Comparison of ENCODE assay signal across 8 cellular contexts in the genomic region with DNA sequence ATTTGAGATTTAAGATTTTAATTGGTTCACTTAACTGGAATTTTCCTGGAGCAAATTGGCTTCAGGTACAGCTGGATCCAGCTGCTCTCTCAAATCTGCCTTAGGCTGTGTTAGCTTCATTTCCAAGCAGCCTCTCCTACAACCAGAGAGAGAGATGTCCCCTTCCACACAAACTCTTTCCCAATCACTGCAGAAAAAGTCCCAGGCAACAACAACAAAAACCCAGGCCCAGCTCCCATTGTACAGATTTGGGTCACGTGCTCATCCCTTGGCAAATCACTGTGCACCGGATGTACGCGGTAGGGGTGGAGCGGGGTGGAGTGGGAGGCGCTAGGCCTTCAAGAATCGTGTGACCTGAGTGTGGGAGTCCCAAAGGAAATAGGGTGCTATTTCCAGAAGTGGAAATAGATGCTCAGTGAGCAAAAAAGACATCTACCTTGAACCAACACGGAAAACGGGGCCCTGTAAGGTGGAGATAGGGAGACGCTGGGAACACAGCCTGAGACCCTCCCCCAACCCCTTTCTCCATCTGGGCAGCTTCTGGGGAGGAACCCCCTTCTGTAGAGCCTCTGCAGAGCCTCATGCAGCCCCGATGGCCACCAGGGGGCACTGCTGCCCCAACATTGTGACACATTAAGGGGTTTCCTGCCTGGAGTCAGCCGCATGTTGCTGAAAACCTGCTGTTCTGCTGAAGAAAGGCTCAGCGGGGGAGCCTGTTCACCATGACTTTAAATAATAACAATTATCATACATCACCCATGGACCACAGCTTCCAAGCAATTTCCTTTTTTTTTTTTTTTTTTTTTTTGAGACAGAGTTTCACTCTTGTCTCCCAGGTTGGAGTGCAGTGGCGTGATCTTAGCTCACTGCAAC. TPM values are rescaled to one million over a fixed set of nuclear protein-coding genes. Genes with fewer than 3 reads are reported as not detected.
DNase-seq lines count a peak whose midpoint lies in the region; ATAC-seq lines count a peak whose summit lies in the region.

No MANE protein-coding gene starts in this region.

- no peak overlapping the region for H4K91ac ChIP-seq in neuronal stem cell (ENCODE audit: low read depth, low read length, poor library complexity)

- no peak overlapping the region for H4K8ac ChIP-seq in neuronal stem cell (ENCODE audit: low read depth, low read length)

- no peak overlapping the region for H3K27ac ChIP-seq in neuronal stem cell (replicated peaks; ENCODE audit: low read length)

- H2BK12ac ChIP-seq in neuronal stem cell (ENCODE audit: low read length) = no peak overlapping the region

- H3K4me2 ChIP-seq in neuronal stem cell (ENCODE audit: insufficient read depth, low read length, poor library complexity, severe bottlenecking) = no peak overlapping the region

- H3K9me3 ChIP-seq in neuronal stem cell (replicated peaks in 1 of 2; ENCODE audit: control insufficient read depth in 2 of 2, insufficient read depth in 1 of 2, low read depth in 1 of 2, low read length in 2 of 2) = peaks cover 0 to 3% of the 10 kb centered on the region in 2 donors

- H3K4me3 ChIP-seq in neuronal stem cell (ENCODE audit: low read length in 2 of 2) = no peak overlapping the region

- H3K18ac ChIP-seq in neuronal stem cell (ENCODE audit: low read length) = no peak overlapping the region

- H3K9ac ChIP-seq in neuronal stem cell (ENCODE audit: low read depth, low read length, poor library complexity) = no peak overlapping the region

- no CpG with 5 or more reads among the region's 14 CpGs for WGBS in neuronal stem cell (ENCODE audit: extremely low coverage in 2 of 2, insufficient read length in 2 of 2, insufficient replicate concordance in 1 of 2), 2 donors

- H2BK5ac ChIP-seq in neuronal stem cell (ENCODE audit: low read length) = no peak overlapping the region

- H3K36me3 ChIP-seq in neuronal stem cell (replicated peaks in 1 of 2; ENCODE audit: control insufficient read depth in 2 of 2, insufficient read depth in 2 of 2, low read length in 2 of 2) = no peaks in the 10 kb centered on the region

- no peak overlapping the region for H2AK5ac ChIP-seq in neuronal stem cell (ENCODE audit: low read depth, low read length)

- no peak overlapping the region for H3K4ac ChIP-seq in neuronal stem cell (ENCODE audit: low read length)

- no peak overlapping the region for H2BK15ac ChIP-seq in neuronal stem cell (ENCODE audit: low read length)

- no peak overlapping the region for H3K23ac ChIP-seq in neuronal stem cell (ENCODE audit: low read depth, low read length, poor library complexity)

- DNase-seq in C1 segment of cervical spinal cord (lab: John Stamatoyannopoulos, UW) (peak in 12 of 14 donors; percentile 28 to 84 (median 70)), Kasumi-1 (lab: John Stamatoyannopoulos, UW) (peak; percentile 77 to 84), SHP77 (lab: John Stamatoyannopoulos, UW) (peak; percentile 49 to 71), fibroblast of the conjunctiva (ENCODE audit: low read depth) (peak; percentile 78), neuronal stem cell (ENCODE audit: low spot score) (peak; percentile 76), superior temporal gyrus (ENCODE audit: extremely low spot score) (peak; percentile 97)
- DNase-seq in activated T-helper 9 cell treated with anti-CD3 and anti-CD28 coated beads, Interleukin-2, amount 50 U/mL, for 16 hours (ENCODE audit: low read depth) = peak; percentile 81

- no peak overlapping the region for H3K14ac ChIP-seq in neuronal stem cell (ENCODE audit: low read length)

- ATAC-seq in GM19455 (IDR thresholded peaks at IDR 0.05; ENCODE audit: unreplicated experiment) = peak; percentile 78

- H2AFZ ChIP-seq in neuronal stem cell (ENCODE audit: low read length) = no peak overlapping the region

- peaks cover 0 to 8% of the 10 kb centered on the region in 2 donors for H3K4me1 ChIP-seq in neuronal stem cell (ENCODE audit: control insufficient read depth in 2 of 2, insufficient read depth in 1 of 2, low read depth in 1 of 2, low read length in 2 of 2)

- H2BK120ac ChIP-seq in neuronal stem cell (ENCODE audit: low read depth, low read length) = no peak overlapping the region

- H3K27me3 ChIP-seq in neuronal stem cell (ENCODE audit: control insufficient read depth in 3 of 3, insufficient read depth in 3 of 3, low read depth in 1 of 3, low read length in 3 of 3) = no peaks in the 10 kb centered on the region

- H3K79me1 ChIP-seq in neuronal stem cell (ENCODE audit: low read depth, low read length) = no peaks in the 10 kb centered on the region

RNA-seq across cellular contexts. Expression of a gene that starts 25.4 kb away (rescaled TPM):
- 0.36 TPM for polyA plus RNA-seq in neuronal stem cell (2013, experiment 1 of 2)
- 0.28 TPM for polyA plus RNA-seq in neuronal stem cell (2013, experiment 2 of 2)

RNA-seq across cellular contexts. Expression of a gene that starts 36.7 kb away (rescaled TPM):
- 2.8 TPM for polyA plus RNA-seq in neuronal stem cell (2013, experiment 1 of 2)
- polyA plus RNA-seq in neuronal stem cell (2013, experiment 2 of 2) = 2.8 TPM

RNA-seq across cellular contexts. Expression of a gene that starts 48.7 kb away (rescaled TPM):
- 0.07 TPM for polyA plus RNA-seq in neuronal stem cell (2013, experiment 1 of 2)
- polyA plus RNA-seq in neuronal stem cell (2013, experiment 2 of 2) = 0.12 TPM
